In the genomic region with DNA sequence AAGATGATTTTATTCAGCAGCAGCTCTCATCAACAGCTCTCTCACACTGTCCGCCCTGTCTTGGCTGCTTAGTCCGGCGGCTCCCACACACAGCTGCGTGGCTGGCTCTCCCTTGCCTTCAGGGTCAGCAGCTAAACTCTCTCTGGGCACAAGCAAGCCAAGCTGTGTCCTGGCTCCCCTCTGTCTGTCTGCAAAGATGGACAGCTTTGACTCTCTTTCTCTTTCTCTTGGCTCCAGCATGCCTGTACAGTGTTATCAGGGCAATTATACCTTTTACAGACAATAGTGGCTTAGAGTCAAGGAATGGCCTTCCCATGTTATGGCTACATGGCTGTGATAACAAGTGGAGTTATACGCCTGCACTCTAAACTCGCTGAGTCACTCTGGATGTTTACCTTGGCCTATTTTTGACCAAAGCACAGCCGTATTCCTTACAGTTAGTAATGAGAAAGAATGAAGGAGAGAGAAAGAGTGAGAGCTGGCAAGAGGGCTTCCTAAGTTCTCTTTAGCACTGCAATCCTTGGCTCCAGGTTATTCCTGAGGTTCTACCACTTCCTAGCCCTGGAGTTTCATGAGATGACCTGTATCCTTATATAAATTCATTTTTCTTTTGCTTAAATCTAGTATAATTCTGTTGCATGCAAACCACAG, we compare ENCODE assay signal across 1 cellular context.
TF ChIP-seq lines count a peak whose summit lies in the region.

No MANE protein-coding gene starts in this region.

TF ChIP-seq in WTC11, 78 proteins besides CTCF, POLR2A, EP300 and RAD21 (continued from another document):
- TF ChIP-seq ZNF425 (CRISPR knock-in tag; conservative IDR thresholded peaks at IDR 0.05) = no peak
- TF ChIP-seq SMAD4 (CRISPR knock-in tag; IDR thresholded peaks at IDR 0.05) = no peak
- no peak for TF ChIP-seq GABPB1 (CRISPR knock-in tag; IDR thresholded peaks at IDR 0.05)
- no peak for TF ChIP-seq FOXK1 (CRISPR knock-in tag; IDR thresholded peaks at IDR 0.05)
TF ChIP-seq in WTC11: peak in this region for 0.
